Comparison of ENCODE assay signal across 1 cellular context in genomic region chr3:124714218-124714853, GRCh38.
TF ChIP-seq lines count a peak whose summit lies in the region.

No MANE protein-coding gene starts in this region.

TF ChIP-seq in K562, 482 proteins besides CTCF, POLR2A, EP300 and RAD21 (continued from another document):
- TF ChIP-seq FOXP4 (CRISPR knock-in tag; IDR thresholded peaks at IDR 0.05; ENCODE audit: borderline replicate concordance): no peak
- no peak for TF ChIP-seq ZNF764 (CRISPR knock-in tag; IDR thresholded peaks at IDR 0.05; ENCODE audit: low read depth)
- TF ChIP-seq CHAMP1 (IDR thresholded peaks at IDR 0.05): no peak
- TF ChIP-seq HMBOX1 (IDR thresholded peaks at IDR 0.05): peak; percentile 25; the same call in 1 of the 2 replicates
- no peak for TF ChIP-seq NR1H2 (CRISPR knock-in tag; IDR thresholded peaks at IDR 0.05)
- TF ChIP-seq SMC3 (conservative IDR thresholded peaks at IDR 0.05; ENCODE audit: insufficient read depth, low read depth, low read length): no peak
